In genomic region chr3:155075200-155075599, GRCh38 we compare ENCODE assay signal across 10 cellular contexts.
"Had no signal": no experiment of that assay in that cellular context is flagged by ENCODE, and none has a peak within 500 bp of the region (broad histone marks: within the 10 kb centered on the region; RNA-seq: fewer than 3 reads in every experiment).

No MANE protein-coding gene starts in this region.

- DNase-seq: GM23248, GOT3, H7, IMR-90, Karpas-422, KBM-7 had no signal

- H3K27ac ChIP-seq: GM23248, KMS-11 had no signal

- H3K4me1 ChIP-seq: HAP-1 had no signal

- H3K9me3 ChIP-seq: HAP-1 had no signal

- H3K9ac ChIP-seq: GM23248, KMS-11 had no signal

- H3K4me2 ChIP-seq: KMS-11 had no signal

- H3K4me3 ChIP-seq: GM23248, HAP-1 had no signal

- H2AFZ ChIP-seq: GM23248 had no signal

- H3K36me3 ChIP-seq: HAP-1 had no signal

- FAIRE-seq: HTR-8/SVneo had no signal

- ATAC-seq: HCT116 had no signal
